Comparison of ENCODE assay signal across 8 cellular contexts in the genomic region with DNA sequence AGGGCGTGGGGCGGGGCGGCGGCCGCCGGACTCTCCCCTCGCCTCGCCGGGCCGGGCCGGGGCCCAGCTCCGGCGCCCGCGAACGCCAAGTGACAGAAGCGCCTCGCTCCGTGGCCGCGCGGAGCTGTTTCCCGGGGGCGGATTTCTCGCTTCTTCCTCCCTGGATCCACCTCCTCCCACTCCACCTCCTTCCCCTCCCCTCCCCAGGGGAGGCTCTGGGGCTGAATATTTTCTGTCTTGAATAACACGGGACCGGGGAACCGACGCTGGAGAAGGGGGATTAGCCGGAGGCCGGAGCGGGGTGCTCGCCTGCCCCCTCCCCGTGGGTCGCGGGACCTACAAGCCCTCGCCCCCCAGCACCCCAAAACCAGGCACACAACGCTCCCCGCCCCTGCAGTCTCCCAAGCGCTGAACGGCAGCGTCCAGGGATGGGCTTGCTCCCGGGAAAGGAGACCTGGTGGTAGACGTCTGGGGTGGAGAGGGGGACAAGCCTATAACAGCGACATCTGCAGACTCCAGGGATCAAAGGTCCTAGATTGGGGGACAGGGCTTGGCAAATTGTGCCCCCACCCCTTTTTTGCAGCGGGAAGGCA. TPM values are rescaled to one million over a fixed set of nuclear protein-coding genes. Genes with fewer than 3 reads are reported as not detected.
DNase-seq lines count a peak whose midpoint lies in the region; ATAC-seq, FAIRE-seq and TF ChIP-seq lines count a peak whose summit lies in the region.

Gene ARHGAP21, minus strand, starts transcription at position 100 of the 593 bp plus-strand sequence. CDS start 1,988 bp downstream, outside the sequence.

- peak; percentile 51 for ATAC-seq in HepG2
- no peak for ATAC-seq in GM18502 (IDR thresholded peaks at IDR 0.05; ENCODE audit: poor library complexity, unreplicated experiment)

- H3K9ac ChIP-seq in HepG2 (ENCODE audit: insufficient read depth, low read depth, low read length) = peak within 1 kb of the TSS; percentile 85

- no peak within 1 kb of the TSS for H2AFZ ChIP-seq in HepG2 (ENCODE audit: low read length)

- peaks cover 10% of the 10 kb centered on the region for H4K20me1 ChIP-seq in HepG2 (ENCODE audit: insufficient read depth, low read length)

- 1% methylated on average over 31 of the region's 46 CpGs for WGBS in HepG2 (ENCODE audit: low lambda C conversion rate)

- no peak for TF ChIP-seq EP300 in HepG2 (IDR thresholded peaks at IDR 0.05; ENCODE audit: low read depth in 2 of 2, low read length in 2 of 2)
- no peak for TF ChIP-seq EP300 in HepG2 (CRISPR knock-in tag; IDR thresholded peaks at IDR 0.05; ENCODE audit: borderline replicate concordance)

- H3K27me3 ChIP-seq in dorsolateral prefrontal cortex = no peaks in the 10 kb centered on the region
- H3K27me3 ChIP-seq in HepG2 (ENCODE audit: control insufficient read depth in 1 of 2, insufficient read depth in 2 of 2, low read length in 2 of 2) = no peaks in the 10 kb centered on the region

- TF ChIP-seq RAD21 in HepG2 (CRISPR knock-in tag; IDR thresholded peaks at IDR 0.05) = no peak

- peak within 1 kb of the TSS; percentile 96 for H3K4me2 ChIP-seq in HepG2 (ENCODE audit: low read depth, low read length)

- peaks cover 36% of the 10 kb centered on the region for H3K79me2 ChIP-seq in HepG2 (ENCODE audit: insufficient read depth, low read length)

- peak in 3 of 56 donors; percentile 7 to 12 (median 9) for TF ChIP-seq CTCF in dorsolateral prefrontal cortex (IDR thresholded peaks at IDR 0.05 in 54 of 56, conservative IDR thresholded peaks at IDR 0.05 in 2 of 56; ENCODE audit: low read depth in 1 of 56, partially characterized antibody in 56 of 56)
- no peak for TF ChIP-seq CTCF in HepG2 (CRISPR knock-in tag; IDR thresholded peaks at IDR 0.05)

- FAIRE-seq in H54 (lab: Jason Lieb, UNC) (no peak), HepG2 (lab: Jason Lieb, UNC) (no peak)

- intact Hi-C loops in dorsolateral prefrontal cortex (cut with DNase I) = loop anchor here (1.0 to 10.0 kb wide), 13 partner anchors 61 to 358 kb away; partner anchors contain the start of genes ENKUR (in 2 of the 2), PRTFDC1 (in 2 of the 2) and THNSL1 (in 2 of the 2)
- intact Hi-C loops in HepG2 (cut with micrococcal nuclease; ENCODE audit: unreplicated experiment) = loop anchor here (1.0 to 5.0 kb wide), 4 partner anchors 17 to 357 kb away; partner anchors contain the start of genes ENKUR and THNSL1

- H3K36me3 ChIP-seq in HepG2 (replicated peaks in 1 of 2; ENCODE audit: control insufficient read depth in 1 of 2, insufficient read depth in 2 of 2, low read length in 2 of 2) = no peaks in the 10 kb centered on the region

- POLR2A ChIA-PET in HepG2 (lab: Yijun Ruan, JAX) = interaction anchor here (0.9 to 2.8 kb wide), 4 partner anchors 9 to 356 kb away, joined by 3 to 11 read pairs (median 4); partner anchors contain the start of genes ENKUR and THNSL1

- in situ Hi-C loops in HepG2 (cut with HindIII; ENCODE audit: extremely low pct_ligation_motif_present, low pct_unique_long_range_greater_than_20kb) = loop anchor here (10.0 kb wide), 1 partner anchor 291 kb away; the partner anchor contains the start of genes ENKUR and THNSL1

- peaks cover 38% of the 10 kb centered on the region for H3K4me1 ChIP-seq in HepG2 (ENCODE audit: insufficient read depth, low read length)

- H3K4me3 ChIP-seq in GM08714 (ENCODE audit: low read length) (peak within 1 kb of the TSS; percentile 80), dorsolateral prefrontal cortex (peak within 1 kb of the TSS; percentile 70 to 94 (median 85)), HepG2 (replicated peaks in 1 of 3; ENCODE audit: insufficient read depth in 1 of 3, low read depth in 2 of 3, low read length in 3 of 3) (peak within 1 kb of the TSS; percentile 81 to 84 (median 83))

- DNase-seq in H54 (ENCODE audit: insufficient read length, low spot score) (no peak), MV-4-11 (lab: John Stamatoyannopoulos, UW) (peak; percentile 15), dorsolateral prefrontal cortex (peak; percentile 51 to 85 (median 70)), HepG2 (ENCODE audit: low spot score) (no peak)
- peak; percentile 27 to 42 for DNase-seq in activated CD4-positive, alpha-beta T cell treated with anti-CD3 and anti-CD28 coated beads for 4 hours
- DNase-seq in stimulated activated CD4-positive, alpha-beta T cell treated with anti-CD3 and anti-CD28 coated beads, Interleukin-2, amount 100 ng/mL, for 4 hours (ENCODE audit: low read depth) = peak; percentile 27

- CTCF ChIA-PET in HepG2 (lab: Yijun Ruan, JAX; ENCODE audit: low intra/inter-chr PET ratio, low total read pairs) = no interaction called here

- BruUV-seq in HepG2 (replicated peaks; lab: Mats Ljungman, UMichigan) = TSS peak; percentile 84

- peak; percentile 53; the same call in 1 of the 2 replicates for TF ChIP-seq POLR2A in H54 (IDR thresholded peaks at IDR 0.05; ENCODE audit: low read depth, low read length)
- no peak for TF ChIP-seq POLR2A in HepG2 (IDR thresholded peaks at IDR 0.05; ENCODE audit: insufficient read depth in 1 of 2, low read depth in 2 of 2, low read length in 2 of 2)

- no peaks in the 10 kb centered on the region for H3K9me3 ChIP-seq in HepG2 (ENCODE audit: low read length)

- H3K27ac ChIP-seq in dorsolateral prefrontal cortex (peak within 1 kb of the TSS; percentile 95 to 100 (median 99)), HepG2 (ENCODE audit: extremely low read length, insufficient read depth, low read length) (peak within 1 kb of the TSS; percentile 88)

TF ChIP-seq in HepG2, 621 proteins besides CTCF, POLR2A, EP300 and RAD21 (continues in another document):
- TF ChIP-seq SP5 (CRISPR knock-in tag; IDR thresholded peaks at IDR 0.05; ENCODE audit: borderline replicate concordance, low read depth) (no peak), PLRG1 (conservative IDR thresholded peaks at IDR 0.05) (no peak), HNF1A (IDR thresholded peaks at IDR 0.05; ENCODE audit: low read depth) (no peak), HNF1A (CRISPR knock-in tag; IDR thresholded peaks at IDR 0.05; ENCODE audit: borderline replicate concordance) (no peak)
- TF ChIP-seq, protein P1, sequence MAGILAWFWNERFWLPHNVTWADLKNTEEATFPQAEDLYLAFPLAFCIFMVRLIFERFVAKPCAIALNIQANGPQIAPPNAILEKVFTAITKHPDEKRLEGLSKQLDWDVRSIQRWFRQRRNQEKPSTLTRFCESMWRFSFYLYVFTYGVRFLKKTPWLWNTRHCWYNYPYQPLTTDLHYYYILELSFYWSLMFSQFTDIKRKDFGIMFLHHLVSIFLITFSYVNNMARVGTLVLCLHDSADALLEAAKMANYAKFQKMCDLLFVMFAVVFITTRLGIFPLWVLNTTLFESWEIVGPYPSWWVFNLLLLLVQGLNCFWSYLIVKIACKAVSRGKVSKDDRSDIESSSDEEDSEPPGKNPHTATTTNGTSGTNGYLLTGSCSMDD (CRISPR knock-in tag; IDR thresholded peaks at IDR 0.05) = no peak

RNA-seq across cellular contexts. Expression of gene ARHGAP21, which starts in this region (rescaled TPM):
- total RNA-seq in dorsolateral prefrontal cortex = 100 to 1,000 TPM; 325 to 877 (median 454) TPM
- total RNA-seq in HepG2 (2016; rRNA removed; fragmentation: Illumina TruSeq; extraction: Trizol) = 26.6 and 28.0 TPM in 2 replicates
- 3.9 and 7.5 TPM in 2 replicates for total RNA-seq in HepG2 (2016; cell fraction: cytosol; rRNA removed; fragmentation: Illumina TruSeq; extraction: Trizol; ENCODE audit: low read depth)
- 23.3 and 24.8 TPM in 2 replicates for total RNA-seq in HepG2 (2016; cell fraction: insoluble cytoplasmic fraction; rRNA removed; fragmentation: Illumina TruSeq; extraction: Trizol)
- 13.0 and 13.2 TPM in 2 replicates for total RNA-seq in HepG2 (2016; cell fraction: membrane; rRNA removed; fragmentation: Illumina TruSeq; extraction: Trizol)
- total RNA-seq in HepG2 (2016; cell fraction: nucleus; rRNA removed; fragmentation: Illumina TruSeq; extraction: Trizol) = 47.1 and 48.2 TPM in 2 replicates
- 23.9 and 24.9 TPM in 2 replicates for polyA plus RNA-seq in HepG2 (2011; rRNA removed)
- polyA plus RNA-seq in HepG2 (2011; cell fraction: cytosol; rRNA removed) = 9.3 and 14.8 TPM in 2 replicates
- 38.8 and 40.9 TPM in 2 replicates for polyA plus RNA-seq in HepG2 (2011; cell fraction: nucleus; rRNA removed)
- polyA plus RNA-seq in HepG2 (2012) = 12.7 and 19.2 TPM in 2 replicates
- 0.80 and 1.5 TPM in 2 replicates for polyA plus RNA-seq in HepG2 (2016; cell fraction: cytosol; fragmentation: Illumina TruSeq; extraction: Trizol; ENCODE audit: low read depth)
- polyA plus RNA-seq in HepG2 (2016; cell fraction: insoluble cytoplasmic fraction; fragmentation: Illumina TruSeq; extraction: Trizol; ENCODE audit: low read depth) = 19.5 and 21.4 TPM in 2 replicates
- 3.2 and 4.5 TPM in 2 replicates for polyA plus RNA-seq in HepG2 (2016; cell fraction: membrane; fragmentation: Illumina TruSeq; extraction: Trizol; ENCODE audit: low read depth)
- polyA plus RNA-seq in HepG2 (2016; cell fraction: nucleus; fragmentation: Illumina TruSeq; extraction: Trizol; ENCODE audit: insufficient read depth, low read depth) = 39.1 and 41.8 TPM in 2 replicates
- polyA minus RNA-seq in HepG2 (2011; rRNA and poly(A)+ RNA removed; ENCODE audit: low replicate concordance) = 40.5 and 94.5 TPM in 2 replicates
- 24.5 and 27.5 TPM in 2 replicates for polyA minus RNA-seq in HepG2 (2011; cell fraction: cytosol; rRNA and poly(A)+ RNA removed)
- polyA minus RNA-seq in HepG2 (2011; cell fraction: nucleus; rRNA and poly(A)+ RNA removed) = 101 and 142 TPM in 2 replicates

Comparison
In these comparisons a context has a peak if more than half of its experiments do, and no peak if none do; other contexts are left out.
1. RNA of gene ARHGAP21 (total RNA-seq): 325 to 877 TPM in dorsolateral prefrontal cortex; 3.9 to 48.2 TPM in HepG2; every median in the first group is over 4 times any median in the second.
2. DNase-seq: peak in MV-4-11 (single experiment), activated CD4-positive, alpha-beta T cell treated with anti-CD3 and anti-CD28 coated beads for 4 hours (2 of 2), dorsolateral prefrontal cortex (10 of 10) and stimulated activated CD4-positive, alpha-beta T cell treated with anti-CD3 and anti-CD28 coated beads, Interleukin-2, amount 100 ng/mL, for 4 hours (single experiment); none in H54 (single experiment) and HepG2 (single experiment).
3. Peak in every context shown above with its lines, with median percentiles within 50 percentile points of each other: H3K4me3 ChIP-seq.